Comparison of ENCODE assay signal across 27 cellular contexts in the genomic region with DNA sequence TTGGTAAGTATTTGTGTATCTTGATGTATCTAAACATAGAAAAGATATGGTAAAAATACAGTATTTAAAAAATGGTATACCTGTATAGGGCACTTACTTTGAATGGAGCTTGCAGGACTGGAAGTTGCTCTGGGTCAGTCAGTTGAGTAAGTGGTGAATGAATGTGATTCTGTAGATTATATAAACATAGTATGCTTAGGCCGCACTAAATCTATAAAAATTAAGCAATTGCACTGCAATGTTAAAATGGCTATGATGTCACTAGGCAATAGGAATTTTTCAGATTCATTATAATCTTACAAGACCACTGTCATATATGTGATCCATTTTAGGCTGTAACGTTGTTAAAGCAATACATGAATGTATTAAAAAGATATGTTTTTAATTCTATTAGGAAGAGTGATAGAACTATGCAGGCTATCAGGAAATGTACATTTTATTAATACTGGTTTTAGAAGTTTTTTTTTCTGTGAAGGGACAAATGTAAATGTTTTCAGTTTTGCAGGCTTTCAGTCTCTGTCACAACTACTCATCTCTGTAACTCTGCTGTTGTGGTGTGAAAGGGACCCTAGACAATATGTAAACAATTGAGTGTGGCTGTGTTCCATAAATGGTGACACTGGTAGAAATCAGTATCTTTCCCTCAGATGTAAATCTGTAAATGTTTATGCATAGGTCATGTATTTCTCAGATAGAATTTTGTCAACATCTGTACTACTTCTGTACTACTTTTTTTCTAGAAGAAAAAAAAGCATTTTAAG. TPM values are rescaled to one million over a fixed set of nuclear protein-coding genes. Genes with fewer than 3 reads are reported as not detected.
A peak's percentile ranks its signal among the peaks of the same experiment; 100 is the strongest.
DNase-seq lines count a peak whose midpoint lies in the region; ATAC-seq, FAIRE-seq and TF ChIP-seq lines count a peak whose summit lies in the region.
"Had no signal": no experiment of that assay in that cellular context is flagged by ENCODE, and none has a peak within 500 bp of the region (broad histone marks: within the 10 kb centered on the region; RNA-seq: fewer than 3 reads in every experiment).

No MANE protein-coding gene starts in this region.

- peaks cover 60% of the 10 kb centered on the region for H3K4me1 Mint-ChIP-seq in activated T-helper 1 cell treated with anti-CD3 and anti-CD28 coated beads, Interleukin-12 subunit alpha, Interleukin-12 subunit beta, Interleukin-2, Interleukin-4 antibody, amounts not matched to agents 30 ng/mL and 10 ng/mL and 1 ng/mL, durations not matched to agents 14 hours and 24 hours and 36 hours (ENCODE audit: low read depth)
- peaks cover 55% of the 10 kb centered on the region for H3K4me1 Mint-ChIP-seq in CD4-positive, alpha-beta T cell (ENCODE audit: low read depth)

- no peak overlapping the region for H2BK120ac ChIP-seq in mesenchymal stem cell (ENCODE audit: low read depth, low read length)

- no peak overlapping the region for H2BK15ac ChIP-seq in mesenchymal stem cell (ENCODE audit: low read depth, poor library complexity, severe bottlenecking)

- H4K91ac ChIP-seq in mesenchymal stem cell (ENCODE audit: low read length), result no peak overlapping the region

- H3K23ac ChIP-seq in mesenchymal stem cell (ENCODE audit: low read length in 2 of 2), result no peak overlapping the region

- no peak overlapping the region for H2AK5ac ChIP-seq in mesenchymal stem cell (ENCODE audit: low read length, severe bottlenecking)

- no peak overlapping the region for H3K18ac ChIP-seq in mesenchymal stem cell (ENCODE audit: low read depth in 1 of 2, low read length in 2 of 2)

- no peak overlapping the region for H3K9ac ChIP-seq in mesenchymal stem cell (ENCODE audit: low read length)
- H3K9ac ChIP-seq: neural progenitor cell had no signal

- CTCF ChIA-PET in CD4-positive, alpha-beta T cell (lab: Charles Lee), result interaction anchor here (1.6 to 2.2 kb wide), 2 partner anchors 8 to 116 kb away, joined by 3 to 6 read pairs; no protein-coding TSS in a partner anchor

- FAIRE-seq in D721Med (lab: Jason Lieb, UNC), result no peak
- FAIRE-seq: endothelial cell of umbilical vein, RCC 7860 had no signal

- no peaks in the 10 kb centered on the region for H3K27me3 ChIP-seq in mesenchymal stem cell (ENCODE audit: control insufficient read depth in 1 of 2, insufficient read depth in 1 of 2, low read length in 2 of 2)
- no peaks in the 10 kb centered on the region for H3K27me3 ChIP-seq in CD4-positive, alpha-beta T cell (ENCODE audit: control insufficient read depth, insufficient read depth, low read length)
- H3K27me3 ChIP-seq: breast epithelium, neural progenitor cell had no signal

- peaks cover 40% of the 10 kb centered on the region for H3K36me3 Mint-ChIP-seq in activated T-helper 1 cell treated with anti-CD3 and anti-CD28 coated beads, Interleukin-12 subunit alpha, Interleukin-12 subunit beta, Interleukin-2, Interleukin-4 antibody, amounts not matched to agents 30 ng/mL and 10 ng/mL and 1 ng/mL, durations not matched to agents 14 hours and 24 hours and 36 hours (ENCODE audit: low read depth)
- H3K36me3 Mint-ChIP-seq in CD4-positive, alpha-beta T cell (ENCODE audit: low read depth), result peaks cover 66% of the 10 kb centered on the region

- ATAC-seq in GM18520 (IDR thresholded peaks at IDR 0.05; ENCODE audit: unreplicated experiment), result peak; percentile 69
- ATAC-seq in GM19395 (IDR thresholded peaks at IDR 0.05; ENCODE audit: unreplicated experiment), result peak; percentile 65
- no peak for ATAC-seq in CD4-positive, alpha-beta T cell (ENCODE audit: poor library complexity)
- ATAC-seq: right cardiac atrium had no signal

- POLR2A ChIA-PET in CD4-positive, alpha-beta T cell (lab: Charles Lee), result no interaction called here

- WGBS in mesenchymal stem cell, result no CpG with 5 or more reads among the region's 2 CpGs

- H2AFZ ChIP-seq in mesenchymal stem cell (ENCODE audit: low read depth, low read length), result no peak overlapping the region
- H2AFZ ChIP-seq: neural progenitor cell had no signal

- no peak overlapping the region for H3K27ac ChIP-seq in mesenchymal stem cell (ENCODE audit: low read length, poor library complexity, severe bottlenecking)
- no peak overlapping the region for H3K27ac ChIP-seq in CD4-positive, alpha-beta T cell (ENCODE audit: low read depth, low read length)
- H3K27ac ChIP-seq: breast epithelium, neural progenitor cell, thoracic aorta had no signal

- no peaks in the 10 kb centered on the region for H3K27me3 Mint-ChIP-seq in activated T-helper 1 cell treated with anti-CD3 and anti-CD28 coated beads, Interleukin-12 subunit alpha, Interleukin-12 subunit beta, Interleukin-2, Interleukin-4 antibody, amounts not matched to agents 30 ng/mL and 10 ng/mL and 1 ng/mL, durations not matched to agents 14 hours and 24 hours and 36 hours (ENCODE audit: insufficient read depth)
- no peaks in the 10 kb centered on the region for H3K27me3 Mint-ChIP-seq in CD4-positive, alpha-beta T cell
- H3K27me3 Mint-ChIP-seq: stimulated activated naive CD8-positive, alpha-beta T cell treated with anti-CD3 and anti-CD28 coated beads, Interleukin-15, Interleukin-2, amounts not matched to agents 100 ng/mL and 50 ng/mL, for 24 hours had no signal

- DNase-seq in activated T-helper 1 cell treated with anti-CD3 and anti-CD28 coated beads, Interleukin-12 subunit alpha, Interleukin-12 subunit beta, Interleukin-2, Interleukin-4 antibody, amounts not matched to agents 30 ng/mL and 10 ng/mL and 1 ng/mL, durations not matched to agents 14 hours and 24 hours and 36 hours (ENCODE audit: low spot score), result no peak
- DNase-seq in mesenchymal stem cell (peak; percentile 43), D721Med (ENCODE audit: insufficient read length, low spot score) (no peak), NCI-H2107 (lab: John Stamatoyannopoulos, UW) (no peak)
- no peak for DNase-seq in CD4-positive, alpha-beta T cell
- no peak for DNase-seq in activated effector memory CD4-positive, alpha-beta T cell treated with Interleukin-2 at 50 U/mL for 16 hours
- DNase-seq: activated CD4-positive, alpha-beta T cell treated with anti-CD3 and anti-CD28 coated beads for 48 hours; C1 segment of cervical spinal cord; Caco-2; DMS79; H7; mammary epithelial cell; NCI-H1436 treated with DMSO at 0.1 percent for 48 hours; NCI-H446; NCI-H774; right cardiac atrium; SHP77 treated with DMSO at 0.1 percent for 48 hours; stimulated activated CD4-positive, alpha-beta T cell treated with anti-CD3 and anti-CD28 coated beads, Interleukin-1b, Interleukin-23, amount 100 ng/mL, for 48 hours had no signal

- no peaks in the 10 kb centered on the region for H3K4me1 ChIP-seq in mesenchymal stem cell (ENCODE audit: control insufficient read depth, insufficient read depth, low read depth, low read length)
- H3K4me1 ChIP-seq: breast epithelium, Caco-2, neural progenitor cell had no signal

- no peaks in the 10 kb centered on the region for H3K9me3 ChIP-seq in mesenchymal stem cell (ENCODE audit: control insufficient read depth, low read length)
- no peaks in the 10 kb centered on the region for H3K9me3 ChIP-seq in CD4-positive, alpha-beta T cell (ENCODE audit: control insufficient read depth, low read length)
- H3K9me3 ChIP-seq: breast epithelium, Caco-2, thoracic aorta had no signal

- TF ChIP-seq CTCF in CD4-positive, alpha-beta T cell (IDR thresholded peaks at IDR 0.05), result no peak
- TF ChIP-seq CTCF in D721Med (IDR thresholded peaks at IDR 0.05; ENCODE audit: insufficient read depth, missing control alignments), result no peak

- no peak overlapping the region for H3K14ac ChIP-seq in mesenchymal stem cell (ENCODE audit: low read length in 2 of 2)

- H2BK12ac ChIP-seq in mesenchymal stem cell (ENCODE audit: low read length in 2 of 2), result no peak overlapping the region

- no peak overlapping the region for H3K4ac ChIP-seq in mesenchymal stem cell (ENCODE audit: low read depth in 1 of 2, low read length in 2 of 2)

- peaks cover 18% of the 10 kb centered on the region for H3K79me1 ChIP-seq in mesenchymal stem cell (replicated peaks; ENCODE audit: low read length, poor library complexity, severe bottlenecking)

- no peaks in the 10 kb centered on the region for H3K9me3 Mint-ChIP-seq in activated T-helper 1 cell treated with anti-CD3 and anti-CD28 coated beads, Interleukin-12 subunit alpha, Interleukin-12 subunit beta, Interleukin-2, Interleukin-4 antibody, amounts not matched to agents 30 ng/mL and 10 ng/mL and 1 ng/mL, durations not matched to agents 14 hours and 24 hours and 36 hours
- H3K9me3 Mint-ChIP-seq in CD4-positive, alpha-beta T cell, result no peaks in the 10 kb centered on the region
- H3K9me3 Mint-ChIP-seq: activated naive CD4-positive, alpha-beta T cell treated with anti-CD3 and anti-CD28 coated beads, Interleukin-2, amount 50 U/mL, for 72 hours; neural progenitor cell; stimulated activated naive CD8-positive, alpha-beta T cell treated with anti-CD3 and anti-CD28 coated beads, Interleukin-15, Interleukin-2, amounts not matched to agents 100 ng/mL and 50 ng/mL, for 24 hours had no signal

- H3K4me2 ChIP-seq in mesenchymal stem cell (ENCODE audit: low read length, poor library complexity, severe bottlenecking), result no peak overlapping the region
- H3K4me2 ChIP-seq: neural progenitor cell had no signal

- H3K4me3 Mint-ChIP-seq in activated T-helper 1 cell treated with anti-CD3 and anti-CD28 coated beads, Interleukin-12 subunit alpha, Interleukin-12 subunit beta, Interleukin-2, Interleukin-4 antibody, amounts not matched to agents 30 ng/mL and 10 ng/mL and 1 ng/mL, durations not matched to agents 14 hours and 24 hours and 36 hours, result no peak overlapping the region
- H3K4me3 Mint-ChIP-seq in CD4-positive, alpha-beta T cell, result no peak overlapping the region
- H3K4me3 Mint-ChIP-seq: neural progenitor cell; stimulated activated naive CD8-positive, alpha-beta T cell treated with anti-CD3 and anti-CD28 coated beads, Interleukin-15, Interleukin-2, amounts not matched to agents 100 ng/mL and 50 ng/mL, for 24 hours had no signal

- H2BK5ac ChIP-seq in mesenchymal stem cell (ENCODE audit: low read depth, low read length, poor library complexity, severe bottlenecking), result no peak overlapping the region

- intact Hi-C loops in activated T-helper 1 cell treated with anti-CD3 and anti-CD28 coated beads, Interleukin-12 subunit alpha, Interleukin-12 subunit beta, Interleukin-2, Interleukin-4 antibody, amounts not matched to agents 30 ng/mL and 10 ng/mL and 1 ng/mL, durations not matched to agents 14 hours and 24 hours and 36 hours (cut with micrococcal nuclease), result loop anchor here (1.0 kb wide), 2 partner anchors 9 to 16 kb away; no protein-coding TSS in a partner anchor
- intact Hi-C loops in CD4-positive, alpha-beta T cell (cut with DNase I, micrococcal nuclease), result no loop called here

- H3K36me3 ChIP-seq in mesenchymal stem cell (ENCODE audit: control insufficient read depth in 1 of 2, insufficient read depth in 2 of 2, low read depth in 1 of 2, low read length in 2 of 2), result peaks cover 7 to 44% of the 10 kb centered on the region in 2 experiments
- H3K36me3 ChIP-seq: breast epithelium, thoracic aorta had no signal

- no peak overlapping the region for H4K8ac ChIP-seq in mesenchymal stem cell (ENCODE audit: low read length)

- no peak overlapping the region for H3K4me3 ChIP-seq in mesenchymal stem cell (ENCODE audit: insufficient read depth in 1 of 2, low read depth in 1 of 2, low read length in 2 of 2)
- H3K4me3 ChIP-seq: breast epithelium, neural progenitor cell, thoracic aorta had no signal

- peak overlapping the region; percentile 43 for H3K27ac Mint-ChIP-seq in activated T-helper 1 cell treated with anti-CD3 and anti-CD28 coated beads, Interleukin-12 subunit alpha, Interleukin-12 subunit beta, Interleukin-2, Interleukin-4 antibody, amounts not matched to agents 30 ng/mL and 10 ng/mL and 1 ng/mL, durations not matched to agents 14 hours and 24 hours and 36 hours
- H3K27ac Mint-ChIP-seq in CD4-positive, alpha-beta T cell, result no peak overlapping the region
- H3K27ac Mint-ChIP-seq: activated naive CD4-positive, alpha-beta T cell treated with anti-CD3 and anti-CD28 coated beads, Interleukin-2, amount 50 U/mL, for 72 hours; neural progenitor cell; stimulated activated naive CD8-positive, alpha-beta T cell treated with anti-CD3 and anti-CD28 coated beads, Interleukin-15, Interleukin-2, amounts not matched to agents 100 ng/mL and 50 ng/mL, for 24 hours had no signal

RNA-seq across cellular contexts. Expression of gene CBFB, which starts 10.5 kb away (rescaled TPM):
- total RNA-seq in activated T-helper 1 cell treated with anti-CD3 and anti-CD28 coated beads, Interleukin-12 subunit alpha, Interleukin-12 subunit beta, Interleukin-2, Interleukin-4 antibody, amounts not matched to agents 30 ng/mL and 10 ng/mL and 1 ng/mL, durations not matched to agents 14 hours and 24 hours and 36 hours, result 171 and 175 TPM in 2 replicates
- polyA plus RNA-seq in mesenchymal stem cell (2013, experiment 1 of 2), result 37.0 TPM
- 40.1 TPM for polyA plus RNA-seq in mesenchymal stem cell (2013, experiment 2 of 2)
- total RNA-seq in CD4-positive, alpha-beta T cell, result 10 to 100 TPM; 58.8 to 59.6 TPM

RNA-seq across cellular contexts. Expression of gene CES4A, which starts 51.1 kb away (rescaled TPM):
- total RNA-seq in activated T-helper 1 cell treated with anti-CD3 and anti-CD28 coated beads, Interleukin-12 subunit alpha, Interleukin-12 subunit beta, Interleukin-2, Interleukin-4 antibody, amounts not matched to agents 30 ng/mL and 10 ng/mL and 1 ng/mL, durations not matched to agents 14 hours and 24 hours and 36 hours, result 33.2 and 34.2 TPM in 2 replicates
- polyA plus RNA-seq in mesenchymal stem cell (2013, experiment 1 of 2), result 4.4 TPM
- 3.9 TPM for polyA plus RNA-seq in mesenchymal stem cell (2013, experiment 2 of 2)
- 10 to 100 TPM; 14.9 to 16.0 TPM for total RNA-seq in CD4-positive, alpha-beta T cell
- total RNA-seq: Caco-2 had no signal
